Comparison of ENCODE assay signal across 23 cellular contexts in genomic region chr7:155735442-155736118, GRCh38.
DNase-seq lines count a peak whose midpoint lies in the region; ATAC-seq and TF ChIP-seq lines count a peak whose summit lies in the region.
"Had no signal": no experiment of that assay in that cellular context is flagged by ENCODE, and none has a peak within 500 bp of the region (broad histone marks: within the 10 kb centered on the region; RNA-seq: fewer than 3 reads in every experiment).

No MANE protein-coding gene starts in this region.

- H3K4me2 ChIP-seq in PC-3 (ENCODE audit: low read length), result no peak overlapping the region
- H3K4me2 ChIP-seq: BLaER1 treated with 17β-estradiol and CSF1 and Interleukin-3, amounts not matched to agents 10 nM and 100 nM had no signal

- H3K27me3 ChIP-seq in PC-3 (ENCODE audit: low read length), result no peaks in the 10 kb centered on the region
- H3K27me3 ChIP-seq: BLaER1 treated with 17β-estradiol and CSF1 and Interleukin-3, amounts not matched to agents 10 nM and 100 nM; gastroesophageal sphincter; MG63; ovary; right atrium auricular region; suprapubic skin; vagina had no signal

- H3K9me2 ChIP-seq in PC-3 (replicated peaks; ENCODE audit: low read length), result no peaks in the 10 kb centered on the region

- H3K9me3 ChIP-seq in PC-3 (ENCODE audit: low read length), result no peaks in the 10 kb centered on the region
- H3K9me3 ChIP-seq: BLaER1 treated with 17β-estradiol and CSF1 and Interleukin-3, amounts not matched to agents 10 nM and 100 nM; gastroesophageal sphincter; lower lobe of right lung; MG63; ovary; right atrium auricular region; suprapubic skin; vagina had no signal

- TF ChIP-seq CTCF in WTC11 (IDR thresholded peaks at IDR 0.05) (no peak), PC-3 (conservative IDR thresholded peaks at IDR 0.05; ENCODE audit: low read depth, low read length) (no peak)

- peaks cover 12% of the 10 kb centered on the region for H3K4me1 ChIP-seq in PC-3 (ENCODE audit: insufficient read depth, low read length)
- H3K4me1 ChIP-seq: vagina had no signal

- no peak for ATAC-seq in activated naive CD4-positive, alpha-beta T cell treated with anti-CD3 and anti-CD28 coated beads, Interleukin-2, amount 50 U/mL, for 72 hours
- ATAC-seq in WTC11, result no peak
- ATAC-seq in memory B cell (ENCODE audit: low read depth), result no peak
- ATAC-seq in stimulated activated naive B cell treated with anti-CD40 and anti-IgM and Interleukin-4, amounts not matched to agents 10 μg/mL and 1 μg/mL and 100 μg/mL, for 72 hours (replicated peaks), result no peak
- ATAC-seq in PC-3, result no peak
- ATAC-seq: activated CD4-positive, CD25-positive, alpha-beta regulatory T cell treated with anti-CD3 and anti-CD28 coated beads, Interleukin-2, amount 50 U/mL, for 24 hours; gastroesophageal sphincter; lower lobe of right lung had no signal

- no peak overlapping the region for H3K4me3 Mint-ChIP-seq in activated naive CD4-positive, alpha-beta T cell treated with anti-CD3 and anti-CD28 coated beads for 36 hours
- H3K4me3 Mint-ChIP-seq in WTC11 (no peak overlapping the region), memory B cell (no peak overlapping the region)
- H3K4me3 Mint-ChIP-seq in stimulated activated naive B cell treated with anti-CD40 and anti-IgM and Interleukin-4, amounts not matched to agents 10 μg/mL and 1 μg/mL and 100 μg/mL, for 72 hours, result no peak overlapping the region
- H3K4me3 Mint-ChIP-seq: H9 had no signal

- no peak overlapping the region for H3K27ac ChIP-seq in PC-3 (ENCODE audit: low read length)
- H3K27ac ChIP-seq: BLaER1 treated with 17β-estradiol and CSF1 and Interleukin-3, amounts not matched to agents 10 nM and 100 nM; gastroesophageal sphincter; lower lobe of right lung; ovary; right atrium auricular region; suprapubic skin; vagina had no signal

- peaks cover 23% of the 10 kb centered on the region for H3K36me3 ChIP-seq in PC-3 (ENCODE audit: low read depth, low read length)
- H3K36me3 ChIP-seq: ovary had no signal

- H3K27me3 Mint-ChIP-seq in activated naive CD4-positive, alpha-beta T cell treated with anti-CD3 and anti-CD28 coated beads for 36 hours (ENCODE audit: low read depth), result no peaks in the 10 kb centered on the region
- H3K27me3 Mint-ChIP-seq in WTC11 (ENCODE audit: low read depth), result no peaks in the 10 kb centered on the region
- no peaks in the 10 kb centered on the region for H3K27me3 Mint-ChIP-seq in memory B cell
- H3K27me3 Mint-ChIP-seq in stimulated activated naive B cell treated with anti-CD40 and anti-IgM and Interleukin-4, amounts not matched to agents 10 μg/mL and 1 μg/mL and 100 μg/mL, for 72 hours, result no peaks in the 10 kb centered on the region

- CTCF ChIA-PET in activated naive CD4-positive, alpha-beta T cell treated with anti-CD3 and anti-CD28 coated beads for 36 hours (lab: Charles Lee), result interaction anchor here (0.7 to 3.0 kb wide), 5 partner anchors 32 to 1018 kb away, joined by 3 to 12 read pairs (median 4); no protein-coding TSS in a partner anchor
- CTCF ChIA-PET in WTC11 (lab: Charles Lee) (interaction anchor here (0.9 to 1.3 kb wide), 2 partner anchors 11 to 137 kb away, joined by 3 read pairs; no protein-coding TSS in a partner anchor), PC-3 (lab: Charles Lee) (interaction anchor here (0.6 to 0.7 kb wide), 3 partner anchors 129 to 150 kb away, joined by 4 to 6 read pairs (median 6); no protein-coding TSS in a partner anchor)

- no TSS peak for BruUV-seq in PC-3 (replicated peaks; lab: Mats Ljungman, UMichigan)

- POLR2A ChIA-PET in WTC11 (lab: Charles Lee) (no interaction called here), PC-3 (lab: Charles Lee; ENCODE audit: unreplicated experiment) (no interaction called here)

- no peaks in the 10 kb centered on the region for H3F3A ChIP-seq in PC-3 (ENCODE audit: low read length, unreplicated experiment)

- peak overlapping the region; percentile 6 for H3K27ac Mint-ChIP-seq in activated naive CD4-positive, alpha-beta T cell treated with anti-CD3 and anti-CD28 coated beads for 36 hours
- no peak overlapping the region for H3K27ac Mint-ChIP-seq in activated naive CD4-positive, alpha-beta T cell treated with anti-CD3 and anti-CD28 coated beads, Interleukin-2, amount 50 U/mL, for 72 hours
- H3K27ac Mint-ChIP-seq in WTC11 (peak overlapping the region; percentile 42; the same call in 1 of the 2 replicates), memory B cell (peak overlapping the region; percentile 70)
- H3K27ac Mint-ChIP-seq in stimulated activated naive B cell treated with anti-CD40 and anti-IgM and Interleukin-4, amounts not matched to agents 10 μg/mL and 1 μg/mL and 100 μg/mL, for 72 hours, result peak overlapping the region; percentile 62

- no peak for DNase-seq in activated naive CD4-positive, alpha-beta T cell treated with anti-CD3 and anti-CD28 coated beads for 36 hours
- DNase-seq in activated naive CD4-positive, alpha-beta T cell treated with anti-CD3 and anti-CD28 coated beads, Interleukin-2, amount 50 U/mL, for 72 hours (ENCODE audit: low spot score in 2 of 2), result no peak
- DNase-seq in WTC11 (ENCODE audit: low spot score) (no peak), memory B cell (ENCODE audit: low spot score in 2 of 2) (no peak), kidney glomerular epithelial cell (lab: John Stamatoyannopoulos, UW) (no peak), PC-3 (no peak), NCI-H1436 (lab: John Stamatoyannopoulos, UW) (no peak)
- DNase-seq in stimulated activated naive B cell treated with anti-CD40 and anti-IgM and Interleukin-4, amounts not matched to agents 10 μg/mL and 1 μg/mL and 100 μg/mL, for 72 hours, result no peak
- DNase-seq: activated effector memory CD4-positive, alpha-beta T cell treated with Interleukin-2 at 50 U/mL for 16 hours; amygdala; cortex of kidney; H9; lower lobe of right lung; MG63; NCI-H146; NCI-H526 treated with DMSO at 0.1 percent for 48 hours; ovary had no signal

- peaks cover 5% of the 10 kb centered on the region; the same call in 1 of the 2 replicates for H3K79me2 ChIP-seq in PC-3 (ENCODE audit: low read length)

- no peak overlapping the region for H3K4me3 ChIP-seq in PC-3 (ENCODE audit: low read length)
- H3K4me3 ChIP-seq: BLaER1 treated with 17β-estradiol and CSF1 and Interleukin-3, amounts not matched to agents 10 nM and 100 nM; gastroesophageal sphincter; lower lobe of right lung; MG63; ovary; right atrium auricular region; suprapubic skin; vagina had no signal

- intact Hi-C loops in activated naive CD4-positive, alpha-beta T cell treated with anti-CD3 and anti-CD28 coated beads for 36 hours (cut with micrococcal nuclease), result loop anchor here (10.0 kb wide), 1 partner anchor 271 kb away; no protein-coding TSS in a partner anchor
- intact Hi-C loops in PC-3 (cut with micrococcal nuclease), result loop anchor here (10.0 kb wide), 2 partner anchors 351 to 811 kb away; no protein-coding TSS in a partner anchor

- H2AFZ ChIP-seq in PC-3 (ENCODE audit: low read length), result no peak overlapping the region

- H3K9ac ChIP-seq in PC-3 (ENCODE audit: low read length), result no peak overlapping the region
- H3K9ac ChIP-seq: BLaER1 treated with 17β-estradiol and CSF1 and Interleukin-3, amounts not matched to agents 10 nM and 100 nM had no signal

- H3K36me3 Mint-ChIP-seq in activated naive CD4-positive, alpha-beta T cell treated with anti-CD3 and anti-CD28 coated beads for 36 hours (ENCODE audit: low read depth), result peaks cover 15% of the 10 kb centered on the region
- H3K36me3 Mint-ChIP-seq in activated naive CD4-positive, alpha-beta T cell treated with anti-CD3 and anti-CD28 coated beads, Interleukin-2, amount 50 U/mL, for 72 hours, result peaks cover 0 to 11% of the 10 kb centered on the region in 2 donors
- peaks cover 27% of the 10 kb centered on the region for H3K36me3 Mint-ChIP-seq in WTC11
- H3K36me3 Mint-ChIP-seq in memory B cell, result peaks cover 13% of the 10 kb centered on the region
- H3K36me3 Mint-ChIP-seq in stimulated activated naive B cell treated with anti-CD40 and anti-IgM and Interleukin-4, amounts not matched to agents 10 μg/mL and 1 μg/mL and 100 μg/mL, for 72 hours, result peaks cover 15 to 61% of the 10 kb centered on the region in 2 donors

- H3K9me3 Mint-ChIP-seq in activated naive CD4-positive, alpha-beta T cell treated with anti-CD3 and anti-CD28 coated beads for 36 hours, result no peaks in the 10 kb centered on the region
- H3K9me3 Mint-ChIP-seq in activated naive CD4-positive, alpha-beta T cell treated with anti-CD3 and anti-CD28 coated beads, Interleukin-2, amount 50 U/mL, for 72 hours, result no peaks in the 10 kb centered on the region
- H3K9me3 Mint-ChIP-seq in WTC11, result no peaks in the 10 kb centered on the region
- H3K9me3 Mint-ChIP-seq in memory B cell, result no peaks in the 10 kb centered on the region
- no peaks in the 10 kb centered on the region for H3K9me3 Mint-ChIP-seq in stimulated activated naive B cell treated with anti-CD40 and anti-IgM and Interleukin-4, amounts not matched to agents 10 μg/mL and 1 μg/mL and 100 μg/mL, for 72 hours
- H3K9me3 Mint-ChIP-seq: H9 had no signal

- no peaks in the 10 kb centered on the region for H4K20me1 ChIP-seq in PC-3 (ENCODE audit: low read length)

- H3K4me1 Mint-ChIP-seq in activated naive CD4-positive, alpha-beta T cell treated with anti-CD3 and anti-CD28 coated beads for 36 hours (ENCODE audit: low read depth), result peaks cover 61% of the 10 kb centered on the region
- H3K4me1 Mint-ChIP-seq in WTC11, result peaks cover 16% of the 10 kb centered on the region
- H3K4me1 Mint-ChIP-seq in memory B cell, result peaks cover 33% of the 10 kb centered on the region
- peaks cover 33 to 51% of the 10 kb centered on the region in 2 donors for H3K4me1 Mint-ChIP-seq in stimulated activated naive B cell treated with anti-CD40 and anti-IgM and Interleukin-4, amounts not matched to agents 10 μg/mL and 1 μg/mL and 100 μg/mL, for 72 hours

TF ChIP-seq in WTC11, 78 proteins besides CTCF, POLR2A, EP300 and RAD21 (continues in another document):
- TF ChIP-seq, protein P1, sequence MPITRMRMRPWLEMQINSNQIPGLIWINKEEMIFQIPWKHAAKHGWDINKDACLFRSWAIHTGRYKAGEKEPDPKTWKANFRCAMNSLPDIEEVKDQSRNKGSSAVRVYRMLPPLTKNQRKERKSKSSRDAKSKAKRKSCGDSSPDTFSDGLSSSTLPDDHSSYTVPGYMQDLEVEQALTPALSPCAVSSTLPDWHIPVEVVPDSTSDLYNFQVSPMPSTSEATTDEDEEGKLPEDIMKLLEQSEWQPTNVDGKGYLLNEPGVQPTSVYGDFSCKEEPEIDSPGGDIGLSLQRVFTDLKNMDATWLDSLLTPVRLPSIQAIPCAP (CRISPR knock-in tag; IDR thresholded peaks at IDR 0.05), result no peak
- TF ChIP-seq TCF7 (CRISPR knock-in tag; IDR thresholded peaks at IDR 0.05; ENCODE audit: low read depth) (no peak), ZBTB43 (CRISPR knock-in tag; IDR thresholded peaks at IDR 0.05) (no peak), SOX15 (CRISPR knock-in tag; IDR thresholded peaks at IDR 0.05) (no peak)

Comparison
In these comparisons a context has a peak if more than half of its experiments do, and no peak if none do; other contexts are left out.
1. H3K27ac Mint-ChIP-seq: peak in activated naive CD4-positive, alpha-beta T cell treated with anti-CD3 and anti-CD28 coated beads for 36 hours (single experiment), WTC11 (single experiment), memory B cell (single experiment) and stimulated activated naive B cell treated with anti-CD40 and anti-IgM and Interleukin-4, amounts not matched to agents 10 μg/mL and 1 μg/mL and 100 μg/mL, for 72 hours (single experiment); none in activated naive CD4-positive, alpha-beta T cell treated with anti-CD3 and anti-CD28 coated beads, Interleukin-2, amount 50 U/mL, for 72 hours (0 of 2).